ENCODE assay signal across 7 cellular contexts in genomic region chr6:8219352-8219943, GRCh38.
A peak's percentile ranks its signal among the peaks of the same experiment; 100 is the strongest.
DNase-seq lines count a peak whose midpoint lies in the region; ATAC-seq and TF ChIP-seq lines count a peak whose summit lies in the region.

No MANE protein-coding gene starts in this region.

- no peak overlapping the region for H3K4me3 ChIP-seq in DOHH2 (ENCODE audit: low read length)

- DNase-seq in HK-2 (ENCODE audit: unreplicated experiment) (peak; percentile 17), RPMI7951 (ENCODE audit: low read depth) (peak; percentile 50), brain pericyte (ENCODE audit: low read depth, low spot score) (peak; percentile 5), left kidney (ENCODE audit: low read depth, low spot score) (peak; percentile 76)
- DNase-seq in stimulated activated naive CD4-positive, alpha-beta T cell treated with Interleukin-2 at 50 U/mL for 16 hours (lab: John Stamatoyannopoulos, UW): peak; percentile 2

- no peaks in the 10 kb centered on the region for H3K9me2 ChIP-seq in DOHH2 (replicated peaks; ENCODE audit: control insufficient read depth, low read length)

- H3K27ac ChIP-seq in DOHH2 (ENCODE audit: low read depth, low read length): no peak overlapping the region

- no peaks in the 10 kb centered on the region for H4K20me1 ChIP-seq in DOHH2 (ENCODE audit: control insufficient read depth, insufficient read depth, low read depth, low read length)

- H3K79me2 ChIP-seq in DOHH2 (ENCODE audit: control insufficient read depth, low read length): no peaks in the 10 kb centered on the region

- H3K36me3 ChIP-seq in DOHH2 (ENCODE audit: control insufficient read depth, low read length): no peaks in the 10 kb centered on the region

- no peaks in the 10 kb centered on the region for H3K9me3 ChIP-seq in DOHH2 (ENCODE audit: control insufficient read depth, insufficient read depth, low read length)

- peak; percentile 74 for ATAC-seq in GM19397 (IDR thresholded peaks at IDR 0.05; ENCODE audit: unreplicated experiment)

- no peaks in the 10 kb centered on the region for H3K4me1 ChIP-seq in DOHH2 (ENCODE audit: control insufficient read depth, low read length)

- H3F3A ChIP-seq in DOHH2 (ENCODE audit: control insufficient read depth, insufficient read depth): no peaks in the 10 kb centered on the region

- TF ChIP-seq CTCF in DOHH2 (IDR thresholded peaks at IDR 0.05; ENCODE audit: low read depth, low read length, poor library complexity, severe bottlenecking): peak; percentile 73

- no peak overlapping the region for H3K4me2 ChIP-seq in DOHH2 (ENCODE audit: low read length)

- H3K27me3 ChIP-seq in DOHH2 (ENCODE audit: control insufficient read depth, low read length): no peaks in the 10 kb centered on the region

Comparison
In these comparisons a context has a peak if more than half of its experiments do, and no peak if none do; other contexts are left out.
1. DNase-seq: peak in every context shown above with its lines; median percentile 76 in left kidney; 50 in RPMI7951; 17 in HK-2; 5 in brain pericyte; 2 in stimulated activated naive CD4-positive, alpha-beta T cell treated with Interleukin-2 at 50 U/mL for 16 hours.